Comparison of ENCODE assay signal across 24 cellular contexts in genomic region chr18:44876024-44876423, GRCh38.
"Had no signal": no experiment of that assay in that cellular context is flagged by ENCODE, and none has a peak within 500 bp of the region (broad histone marks: within the 10 kb centered on the region; RNA-seq: fewer than 3 reads in every experiment).

No MANE protein-coding gene starts in this region.

- DNase-seq: activated CD4-positive, alpha-beta T cell treated with anti-CD3 and anti-CD28 coated beads, Interleukin-2, amount 10 ng/mL, durations not matched to agents 24 days and 14 days; activated CD4-positive, alpha-beta T cell treated with anti-CD3 and anti-CD28 coated beads, Interleukin-2, amount 50 U/mL, for 4 hours; activated CD8-positive, alpha-beta T cell treated with anti-CD3 and anti-CD28 coated beads for 36 hours; activated effector memory CD4-positive, alpha-beta T cell treated with anti-CD3 and anti-CD28 coated beads, Interleukin-2, amount 50 U/mL, for 16 hours; activated naive CD4-positive, alpha-beta T cell treated with Interleukin-2 at 50 U/mL for 16 hours; activated naive CD8-positive, alpha-beta T cell treated with anti-CD3 and anti-CD28 coated beads, Interleukin-2, amount 10 ng/mL, durations not matched to agents 7 days and 5 days; activated T-cell treated with anti-CD3 and anti-CD28 coated beads, Interleukin-2, amount 50 U/mL, for 1 hour; activated T-cell treated with anti-CD3 and anti-CD28 coated beads, Interleukin-2, amount 50 U/mL, for 72 hours; amygdala; body of pancreas; NCI-H1092 treated with DMSO at 0.1 percent for 48 hours; NCI-H1417; NCI-H146; NCI-H187; NCI-H2081 treated with DMSO at 0.1 percent for 48 hours; NCI-H510A; NCI-H526; NCI-H82; NK-92 treated with Interleukin-12 subunit alpha and Interleukin-12 subunit beta, amount 100 ng/mL, for 24 hours; PC-3; Peyer's patch; RPMI8226; SHP77 treated with DMSO at 0.1 percent for 48 hours; SK-N-SH had no signal
